Comparison of ENCODE assay signal across 23 cellular contexts in genomic region chr1:236041899-236042618, GRCh38.
"Had no signal": no experiment of that assay in that cellular context is flagged by ENCODE, and none has a peak within 500 bp of the region (broad histone marks: within the 10 kb centered on the region; RNA-seq: fewer than 3 reads in every experiment).

No MANE protein-coding gene starts in this region.

- H3K4me1 ChIP-seq: prostate gland, thyroid gland had no signal

- H3K27ac Mint-ChIP-seq: effector memory CD8-positive, alpha-beta T cell; natural killer cell; stimulated activated effector memory CD8-positive, alpha-beta T cell treated with anti-CD3 and anti-CD28 coated beads, Interleukin-12 subunit alpha, Interleukin-12 subunit beta, amount 100 ng/mL, for 72 hours; type B pancreatic cell had no signal

- H3K36me3 Mint-ChIP-seq: natural killer cell; stimulated activated effector memory CD8-positive, alpha-beta T cell treated with anti-CD3 and anti-CD28 coated beads, Interleukin-12 subunit alpha, Interleukin-12 subunit beta, amount 100 ng/mL, for 72 hours had no signal

- H3K4me3 Mint-ChIP-seq: effector memory CD8-positive, alpha-beta T cell; natural killer cell; stimulated activated effector memory CD8-positive, alpha-beta T cell treated with anti-CD3 and anti-CD28 coated beads, Interleukin-12 subunit alpha, Interleukin-12 subunit beta, amount 100 ng/mL, for 72 hours; type B pancreatic cell had no signal

- H3K36me3 ChIP-seq: left lung, prostate gland had no signal

- H3K9me3 Mint-ChIP-seq: effector memory CD8-positive, alpha-beta T cell; natural killer cell; stimulated activated effector memory CD8-positive, alpha-beta T cell treated with anti-CD3 and anti-CD28 coated beads, Interleukin-12 subunit alpha, Interleukin-12 subunit beta, amount 100 ng/mL, for 72 hours; type B pancreatic cell had no signal

- H3K27ac ChIP-seq: coronary artery, left lung, lower lobe of right lung, prostate gland, right atrium auricular region, stomach, thyroid gland had no signal

- H3K4me3 ChIP-seq: coronary artery, gastroesophageal sphincter, heart right ventricle, left lung, lower lobe of right lung, prostate gland, right atrium auricular region, stomach, thyroid gland had no signal

- H3K4me1 Mint-ChIP-seq: natural killer cell; stimulated activated effector memory CD8-positive, alpha-beta T cell treated with anti-CD3 and anti-CD28 coated beads, Interleukin-12 subunit alpha, Interleukin-12 subunit beta, amount 100 ng/mL, for 72 hours had no signal

- FAIRE-seq: endometrium, islet of Langerhans had no signal

- H3K27me3 ChIP-seq: gastroesophageal sphincter, heart right ventricle, left lung, right atrium auricular region, stomach, thyroid gland had no signal

- ATAC-seq: effector memory CD8-positive, alpha-beta T cell; gastroesophageal sphincter; left cardiac atrium; left lung; lower lobe of right lung; natural killer cell; sciatic nerve; stimulated activated effector memory CD8-positive, alpha-beta T cell treated with anti-CD3 and anti-CD28 coated beads, Interleukin-12 subunit alpha, Interleukin-12 subunit beta, amount 100 ng/mL, for 72 hours had no signal

- H3K9me3 ChIP-seq: gastroesophageal sphincter, heart right ventricle, left lung, lower lobe of right lung, prostate gland, right atrium auricular region, stomach, thyroid gland had no signal

- DNase-seq: dermis blood vessel endothelial cell; effector memory CD8-positive, alpha-beta T cell; foreskin fibroblast; heart right ventricle; hippocampal formation; left cardiac atrium; left lung; lower lobe of right lung; natural killer cell; stimulated activated CD4-positive, alpha-beta T cell treated with anti-CD3 and anti-CD28 coated beads, Interleukin-2, amount 100 ng/mL, for 24 hours; stimulated activated CD4-positive, alpha-beta T cell treated with anti-CD3 and anti-CD28 coated beads, Interleukin-4, amount 100 ng/mL, for 24 hours; stimulated activated naive CD4-positive, alpha-beta T cell treated with Interleukin-2 at 50 U/mL for 16 hours; stomach; thyroid gland had no signal

- H3K27me3 Mint-ChIP-seq: type B pancreatic cell had no signal
